ENCODE assay signal across 1 cellular context in the genomic region with DNA sequence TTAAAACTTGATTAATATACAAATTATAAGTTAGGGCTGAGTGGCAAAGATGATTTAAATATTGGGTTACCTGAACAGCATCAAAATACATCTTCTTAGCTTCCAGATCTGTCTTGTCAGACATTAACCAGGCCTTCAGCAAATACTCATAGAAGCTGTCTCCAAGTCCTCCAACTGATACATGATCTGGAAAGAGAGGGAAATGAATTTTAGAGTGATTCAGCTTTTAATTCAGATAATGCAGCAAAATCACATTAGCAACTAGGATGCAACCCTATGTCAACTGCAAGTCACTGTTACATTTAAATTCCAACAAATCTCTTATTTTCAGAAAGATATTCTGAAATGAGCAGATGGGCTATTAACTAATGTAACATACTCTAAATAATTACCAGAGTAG.
TF ChIP-seq lines count a peak whose summit lies in the region.

No MANE protein-coding gene starts in this region.

TF ChIP-seq in SK-N-SH, 30 proteins besides CTCF, POLR2A, EP300 and RAD21 (continued from another document):
- TF ChIP-seq REST (IDR thresholded peaks at IDR 0.05; ENCODE audit: low read depth, low read length) (no peak), GABPA (IDR thresholded peaks at IDR 0.05; ENCODE audit: low read depth) (no peak), MXI1 (IDR thresholded peaks at IDR 0.05; ENCODE audit: low read depth, low read length) (no peak), FOSL2 (IDR thresholded peaks at IDR 0.05; ENCODE audit: borderline replicate concordance, low read depth) (no peak), FOXJ3 (CRISPR knock-in tag; IDR thresholded peaks at IDR 0.05) (peak; percentile 36; the same call in 1 of the 2 replicates)
